Comparison of ENCODE assay signal across 28 cellular contexts in genomic region chr16:65916995-65917394, GRCh38.
"Had no signal": no experiment of that assay in that cellular context is flagged by ENCODE, and none has a peak within 500 bp of the region (broad histone marks: within the 10 kb centered on the region; RNA-seq: fewer than 3 reads in every experiment).

No MANE protein-coding gene starts in this region.

- H3K4me1 Mint-ChIP-seq: stimulated activated effector memory CD8-positive, alpha-beta T cell treated with anti-CD3 and anti-CD28 coated beads, Interleukin-12 subunit alpha, Interleukin-12 subunit beta, amount 100 ng/mL, for 72 hours had no signal

- H3K9me3 Mint-ChIP-seq: dendritic cell treated with granulocyte-macrophage colony-stimulating factor and Interleukin-4, amounts not matched to agents 40 ng/mL and 50 ng/mL, for 4 days; type B pancreatic cell had no signal

- H3K36me3 Mint-ChIP-seq: naive thymus-derived CD4-positive, alpha-beta T cell; stimulated activated effector memory CD8-positive, alpha-beta T cell treated with anti-CD3 and anti-CD28 coated beads, Interleukin-12 subunit alpha, Interleukin-12 subunit beta, amount 100 ng/mL, for 72 hours; type B pancreatic cell had no signal

- H3K4me3 ChIP-seq: colonic mucosa, esophagus squamous epithelium, heart right ventricle, left lung, psoas muscle, sigmoid colon, testis, tibial artery had no signal

- H3K36me3 ChIP-seq: colonic mucosa, esophagus squamous epithelium, heart right ventricle, left lung, sigmoid colon, tibial artery had no signal

- H3K27ac Mint-ChIP-seq: dendritic cell treated with granulocyte-macrophage colony-stimulating factor and Interleukin-4, amounts not matched to agents 40 ng/mL and 50 ng/mL, for 4 days; nephron progenitor cell; stimulated activated effector memory CD8-positive, alpha-beta T cell treated with anti-CD3 and anti-CD28 coated beads, Interleukin-12 subunit alpha, Interleukin-12 subunit beta, amount 100 ng/mL, for 72 hours; type B pancreatic cell had no signal

- ATAC-seq: heart right ventricle; left cardiac atrium; left lung; naive thymus-derived CD4-positive, alpha-beta T cell; psoas muscle; right cardiac atrium; stimulated activated effector memory CD8-positive, alpha-beta T cell treated with anti-CD3 and anti-CD28 coated beads, Interleukin-12 subunit alpha, Interleukin-12 subunit beta, amount 100 ng/mL, for 72 hours had no signal

- H3K4me3 Mint-ChIP-seq: dendritic cell treated with granulocyte-macrophage colony-stimulating factor and Interleukin-4, amounts not matched to agents 40 ng/mL and 50 ng/mL, for 4 days; naive thymus-derived CD4-positive, alpha-beta T cell; nephron progenitor cell; stimulated activated effector memory CD8-positive, alpha-beta T cell treated with anti-CD3 and anti-CD28 coated beads, Interleukin-12 subunit alpha, Interleukin-12 subunit beta, amount 100 ng/mL, for 72 hours; type B pancreatic cell had no signal

- H3K27me3 ChIP-seq: colonic mucosa, sigmoid colon, testis, tibial artery had no signal

- DNase-seq: colonic mucosa; effector CD8-positive, alpha-beta T cell; esophagus squamous epithelium; foreskin melanocyte; glutamatergic neuron; heart right ventricle; hippocampal formation; left cardiac atrium; left lung; midbrain; naive thymus-derived CD4-positive, alpha-beta T cell; nephron progenitor cell; nucleus accumbens; psoas muscle; right cardiac atrium; sigmoid colon; stimulated activated CD4-positive, alpha-beta T cell treated with anti-CD3 and anti-CD28 coated beads, Interleukin-2, amount 100 ng/mL, for 24 hours; stimulated activated CD4-positive, alpha-beta T cell treated with anti-CD3 and anti-CD28 coated beads, Interleukin-4, amount 100 ng/mL, for 24 hours; stimulated activated naive CD4-positive, alpha-beta T cell treated with Interleukin-2 at 50 U/mL for 16 hours; substantia nigra; testis; tibial artery had no signal

- H3K4me1 ChIP-seq: colonic mucosa, esophagus squamous epithelium, heart right ventricle, left lung, psoas muscle, sigmoid colon, testis, tibial artery had no signal

- H3K27ac ChIP-seq: colonic mucosa, esophagus squamous epithelium, heart right ventricle, left lung, psoas muscle, sigmoid colon, testis, tibial artery had no signal

- FAIRE-seq: endothelial cell of umbilical vein, islet of Langerhans, urothelium cell line had no signal

- H3K9me3 ChIP-seq: colonic mucosa, esophagus squamous epithelium, left lung, psoas muscle, testis, tibial artery had no signal
